8 cellular contexts compared by ENCODE assay signal in genomic region chr2:226802573-226802972, GRCh38. TPM values are rescaled to one million over a fixed set of nuclear protein-coding genes. Genes with fewer than 3 reads are reported as not detected.
DNase-seq lines count a peak whose midpoint lies in the region; TF ChIP-seq lines count a peak whose summit lies in the region.

No MANE protein-coding gene starts in this region.

- peak; percentile 13 for DNase-seq in stimulated activated CD4-positive, alpha-beta T cell treated with anti-CD3 and anti-CD28 coated beads, Interleukin-4, amount 100 ng/mL, for 24 hours
- no peak for DNase-seq in stimulated activated CD4-positive, alpha-beta T cell treated with anti-CD3 and anti-CD28 coated beads, Interleukin-2, amount 100 ng/mL, for 48 hours
- peak; percentile 31 for DNase-seq in NCI-H146 treated with DMSO at 0.1 percent for 48 hours (lab: John Stamatoyannopoulos, UW; ENCODE audit: unreplicated experiment)
- DNase-seq in SW 1271 (lab: John Stamatoyannopoulos, UW) = peak; percentile 3 to 76
- DNase-seq in fibroblast of pulmonary artery (ENCODE audit: low read depth) = peak; percentile 96
- DNase-seq in retinal pigment epithelial cell (ENCODE audit: low read depth) = no peak
- DNase-seq in activated effector memory CD4-positive, alpha-beta T cell treated with anti-CD3 and anti-CD28 coated beads, Interleukin-2, amount 50 U/mL, for 16 hours = no peak
- DNase-seq in lower leg skin (ENCODE audit: low spot score in 2 of 2) = no peak

- H3K4me3 ChIP-seq in fibroblast of pulmonary artery (replicated peaks; ENCODE audit: low read depth, low read length) (no peak overlapping the region), retinal pigment epithelial cell (ENCODE audit: low read length) (no peak overlapping the region), lower leg skin (ENCODE audit: low read depth, poor library complexity, severe bottlenecking) (no peak overlapping the region)

- WGBS in lower leg skin, 2 donors = 0 to 1% methylated on average over 4 of the region's 4 CpGs

- no peak for TF ChIP-seq POLR2A in lower leg skin (IDR thresholded peaks at IDR 0.05)

- peak; percentile 72 for TF ChIP-seq CTCF in fibroblast of pulmonary artery (IDR thresholded peaks at IDR 0.05; ENCODE audit: low read length, missing control alignments)
- peak; percentile 71 for TF ChIP-seq CTCF in retinal pigment epithelial cell (conservative IDR thresholded peaks at IDR 0.05; ENCODE audit: low read depth, low read length)
- peak in 1 of 3 donors; percentile 40 for TF ChIP-seq CTCF in lower leg skin (IDR thresholded peaks at IDR 0.05)

- intact Hi-C loops in lower leg skin (cut with DNase I; ENCODE audit: low total_unique reads) = loop anchor here (10.0 kb wide), 2 partner anchors 182 to 918 kb away; no protein-coding TSS in a partner anchor

RNA-seq across cellular contexts. Expression of gene IRS1, which starts 3.0 kb away (rescaled TPM):
- 10 to 100 TPM; 16.9 to 55.0 (median 25.4) TPM for total RNA-seq in lower leg skin

RNA-seq across cellular contexts. Expression of gene RHBDD1, which starts 33.3 kb away (rescaled TPM):
- total RNA-seq in lower leg skin = 10 to 100 TPM in 3 of 4 donors, 1 to 10 TPM in 1; 7.8 to 28.9 (median 18.0) TPM

Comparison
In these comparisons a context has a peak if more than half of its experiments do, and no peak if none do; other contexts are left out.
1. DNase-seq: peak in stimulated activated CD4-positive, alpha-beta T cell treated with anti-CD3 and anti-CD28 coated beads, Interleukin-4, amount 100 ng/mL, for 24 hours (single experiment), NCI-H146 treated with DMSO at 0.1 percent for 48 hours (single experiment), SW 1271 (2 of 2) and fibroblast of pulmonary artery (single experiment); none in stimulated activated CD4-positive, alpha-beta T cell treated with anti-CD3 and anti-CD28 coated beads, Interleukin-2, amount 100 ng/mL, for 48 hours (0 of 2), retinal pigment epithelial cell (single experiment), activated effector memory CD4-positive, alpha-beta T cell treated with anti-CD3 and anti-CD28 coated beads, Interleukin-2, amount 50 U/mL, for 16 hours (single experiment) and lower leg skin (0 of 2).